In genomic region chr6:138550346-138550767, GRCh38 we compare ENCODE assay signal across 23 cellular contexts. TPM values are rescaled to one million over a fixed set of nuclear protein-coding genes. Genes with fewer than 3 reads are reported as not detected.
A peak's percentile ranks its signal among the peaks of the same experiment; 100 is the strongest.
DNase-seq lines count a peak whose midpoint lies in the region; ATAC-seq and TF ChIP-seq lines count a peak whose summit lies in the region.
"Had no signal": no experiment of that assay in that cellular context is flagged by ENCODE, and none has a peak within 500 bp of the region (broad histone marks: within the 10 kb centered on the region; RNA-seq: fewer than 3 reads in every experiment).

No MANE protein-coding gene starts in this region.

- peaks cover 0 to 10% (median 1%) of the 10 kb centered on the region in 4 donors for H3K4me1 Mint-ChIP-seq in naive thymus-derived CD8-positive, alpha-beta T cell
- H3K4me1 Mint-ChIP-seq: CD4-positive, CD25-positive, alpha-beta regulatory T cell had no signal

- ATAC-seq in left colon (peak; percentile 88), HG03108 (IDR thresholded peaks at IDR 0.05; ENCODE audit: unreplicated experiment) (no peak)
- ATAC-seq in naive thymus-derived CD8-positive, alpha-beta T cell = no peak

- H3K4me3 Mint-ChIP-seq in naive thymus-derived CD8-positive, alpha-beta T cell = no peak overlapping the region
- H3K4me3 Mint-ChIP-seq: CD4-positive, CD25-positive, alpha-beta regulatory T cell; dendritic cell treated with granulocyte-macrophage colony-stimulating factor and Interleukin-4, amounts not matched to agents 40 ng/mL and 50 ng/mL, for 4 days; immature natural killer cell; nephron had no signal

- H3K27me3 Mint-ChIP-seq in naive thymus-derived CD8-positive, alpha-beta T cell = peaks cover 0 to 8% (median 2%) of the 10 kb centered on the region in 5 donors

- H3K4me1 ChIP-seq in adipocyte (ENCODE audit: control insufficient read depth, insufficient read depth, low read length) = peaks cover 29% of the 10 kb centered on the region
- peaks cover 10% of the 10 kb centered on the region for H3K4me1 ChIP-seq in osteoblast (ENCODE audit: insufficient read depth, low read length)
- H3K4me1 ChIP-seq: prostate gland had no signal

- H3K36me3 ChIP-seq in adipocyte (ENCODE audit: control insufficient read depth, insufficient read depth, low read length, severe bottlenecking) (no peaks in the 10 kb centered on the region), osteoblast (ENCODE audit: insufficient read depth, low read length) (no peaks in the 10 kb centered on the region)
- H3K36me3 ChIP-seq: prostate gland had no signal

- H3K27ac ChIP-seq in osteoblast (ENCODE audit: low read depth, low read length) (no peak overlapping the region), caudate nucleus (ENCODE audit: low read depth, low read length) (no peak overlapping the region)
- H3K27ac ChIP-seq: prostate gland, RWPE1 had no signal

- no peaks in the 10 kb centered on the region for H3K27me3 ChIP-seq in adipocyte (replicated peaks; ENCODE audit: control insufficient read depth, insufficient read depth, low read length)
- no peaks in the 10 kb centered on the region for H3K27me3 ChIP-seq in osteoblast (ENCODE audit: insufficient read depth, low read length)

- intact Hi-C loops in left colon (cut with DNase I, micrococcal nuclease) = no loop called here

- no peaks in the 10 kb centered on the region for H4K20me1 ChIP-seq in osteoblast (ENCODE audit: insufficient read depth, low read length)

- H3K4me3 ChIP-seq in adipocyte (ENCODE audit: low read length) = peak overlapping the region; percentile 24
- H3K4me3 ChIP-seq in osteoblast (ENCODE audit: insufficient read depth, low read length) = no peak overlapping the region
- H3K4me3 ChIP-seq: prostate gland, smooth muscle cell had no signal

- peaks cover 6% of the 10 kb centered on the region for H3K79me2 ChIP-seq in osteoblast (ENCODE audit: insufficient read depth, low read length)

- POLR2A ChIA-PET in naive thymus-derived CD8-positive, alpha-beta T cell (lab: Charles Lee) = no interaction called here

- H3K9me3 ChIP-seq in adipocyte (ENCODE audit: control insufficient read depth, low read length) = no peaks in the 10 kb centered on the region
- H3K9me3 ChIP-seq in osteoblast (ENCODE audit: low read depth, low read length) = no peaks in the 10 kb centered on the region
- H3K9me3 ChIP-seq: prostate gland had no signal

- no peak overlapping the region for H2AFZ ChIP-seq in osteoblast (ENCODE audit: low read length)

- H3K27ac Mint-ChIP-seq in naive thymus-derived CD8-positive, alpha-beta T cell = no peak overlapping the region
- H3K27ac Mint-ChIP-seq: CD4-positive, CD25-positive, alpha-beta regulatory T cell; dendritic cell treated with granulocyte-macrophage colony-stimulating factor and Interleukin-4, amounts not matched to agents 40 ng/mL and 50 ng/mL, for 4 days; immature natural killer cell; nephron had no signal

- no peak overlapping the region for H3K4me2 ChIP-seq in osteoblast (ENCODE audit: insufficient read depth, low read length)
- H3K4me2 ChIP-seq: smooth muscle cell had no signal

- H3K9ac ChIP-seq in adipocyte (ENCODE audit: low read length) = no peak overlapping the region

- H3K9me3 Mint-ChIP-seq in naive thymus-derived CD8-positive, alpha-beta T cell = no peaks in the 10 kb centered on the region
- H3K9me3 Mint-ChIP-seq: dendritic cell treated with granulocyte-macrophage colony-stimulating factor and Interleukin-4, amounts not matched to agents 40 ng/mL and 50 ng/mL, for 4 days; immature natural killer cell; nephron had no signal

- DNase-seq in HuH-7 (ENCODE audit: low spot score) (peak; percentile 52), adipocyte (ENCODE audit: low read depth) (no peak), left colon (peak; percentile 36 to 71), osteoblast (ENCODE audit: insufficient read length, low spot score, missing footprints) (peak; percentile 76), caudate nucleus (lab: John Stamatoyannopoulos, UW) (no peak)
- no peak for DNase-seq in activated CD8-positive, alpha-beta memory T cell treated with anti-CD3 and anti-CD28 coated beads, Interleukin-2, amount 50 U/mL, for 48 hours
- no peak for DNase-seq in naive thymus-derived CD8-positive, alpha-beta T cell
- DNase-seq: activated CD4-positive, alpha-beta T cell treated with anti-CD3 and anti-CD28 coated beads, Interleukin-2, amount 50 U/mL, for 48 hours; activated gamma-delta T cell treated with Interleukin-2 at 50 U/mL for 16 hours; amniotic stem cell; CD4-positive, CD25-positive, alpha-beta regulatory T cell; HCEC 1CT; immature natural killer cell; KBM-7; NCI-H1694; NCI-H2171; stimulated activated naive CD4-positive, alpha-beta T cell had no signal

- no peak for TF ChIP-seq CTCF in osteoblast (IDR thresholded peaks at IDR 0.05; ENCODE audit: extremely low read depth, low read depth, low read length)

- H3K36me3 Mint-ChIP-seq in naive thymus-derived CD8-positive, alpha-beta T cell = no peaks in the 10 kb centered on the region
- H3K36me3 Mint-ChIP-seq: CD4-positive, CD25-positive, alpha-beta regulatory T cell; immature natural killer cell had no signal

RNA-seq across cellular contexts. Expression of gene NHSL1, which starts 51.1 kb away (rescaled TPM):
- 100 to 1,000 TPM; 112 to 125 TPM for total RNA-seq in left colon
- 6.2 and 6.9 TPM in 2 replicates for total RNA-seq in osteoblast
- total RNA-seq in naive thymus-derived CD8-positive, alpha-beta T cell = under 1 TPM; 0.05 to 0.08 TPM
- polyA plus RNA-seq in naive thymus-derived CD8-positive, alpha-beta T cell = not detected
- total RNA-seq: CD4-positive, CD25-positive, alpha-beta regulatory T cell had no signal

Comparison
In these comparisons a context has a peak if more than half of its experiments do, and no peak if none do; other contexts are left out.
1. DNase-seq: peak in HuH-7 (single experiment), left colon (2 of 2) and osteoblast (single experiment); none in adipocyte (single experiment), activated CD8-positive, alpha-beta memory T cell treated with anti-CD3 and anti-CD28 coated beads, Interleukin-2, amount 50 U/mL, for 48 hours (single experiment), caudate nucleus (0 of 61) and naive thymus-derived CD8-positive, alpha-beta T cell (0 of 10).
2. RNA of gene NHSL1, which starts 51.1 kb away (total RNA-seq): 112 to 125 TPM in left colon; 6.2 to 6.9 TPM in osteoblast and 0.05 to 0.08 TPM in naive thymus-derived CD8-positive, alpha-beta T cell; every median in the first group is over 10 times any median in the second.